Comparison of ENCODE assay signal across 1 cellular context in genomic region chrX:10952619-10953018, GRCh38.
TF ChIP-seq lines count a peak whose summit lies in the region.

No MANE protein-coding gene starts in this region.

TF ChIP-seq in GM23338, 12 proteins besides CTCF, POLR2A, EP300 and RAD21:
- TF ChIP-seq CREB1 (CRISPR knock-in tag; IDR thresholded peaks at IDR 0.05; ENCODE audit: low read depth) (no peak), ZNF462 (CRISPR knock-in tag; IDR thresholded peaks at IDR 0.05) (no peak), NANOG (IDR thresholded peaks at IDR 0.05; ENCODE audit: borderline replicate concordance) (no peak)
TF ChIP-seq in GM23338: peak in this region for 0.
